8 cellular contexts compared by ENCODE assay signal in genomic region chr19:17933414-17934129, GRCh38. TPM values are rescaled to one million over a fixed set of nuclear protein-coding genes. Genes with fewer than 3 reads are reported as not detected.
A peak's percentile ranks its signal among the peaks of the same experiment; 100 is the strongest.
DNase-seq lines count a peak whose midpoint lies in the region; ATAC-seq and TF ChIP-seq lines count a peak whose summit lies in the region.

No MANE protein-coding gene starts in this region.

- H3K36me3 Mint-ChIP-seq in activated T-cell treated with anti-CD3 and anti-CD28 coated beads, Interleukin-2, amount 50 U/mL, for 4 hours (ENCODE audit: insufficient read depth), result peaks cover 3% of the 10 kb centered on the region
- peaks cover 2% of the 10 kb centered on the region for H3K36me3 Mint-ChIP-seq in activated T-helper 1 cell treated with anti-CD3 and anti-CD28 coated beads, Interleukin-12 subunit alpha, Interleukin-12 subunit beta, Interleukin-2, Interleukin-4 antibody, amounts not matched to agents 30 ng/mL and 10 ng/mL and 1 ng/mL, durations not matched to agents 14 hours and 24 hours and 36 hours (ENCODE audit: low read depth)
- H3K36me3 Mint-ChIP-seq in immature natural killer cell, result no peaks in the 10 kb centered on the region

- no peaks in the 10 kb centered on the region for H3K27me3 Mint-ChIP-seq in activated T-cell treated with anti-CD3 and anti-CD28 coated beads, Interleukin-2, amount 50 U/mL, for 4 hours (ENCODE audit: low read depth)
- H3K27me3 Mint-ChIP-seq in activated T-helper 1 cell treated with anti-CD3 and anti-CD28 coated beads, Interleukin-12 subunit alpha, Interleukin-12 subunit beta, Interleukin-2, Interleukin-4 antibody, amounts not matched to agents 30 ng/mL and 10 ng/mL and 1 ng/mL, durations not matched to agents 14 hours and 24 hours and 36 hours (ENCODE audit: insufficient read depth), result no peaks in the 10 kb centered on the region
- H3K27me3 Mint-ChIP-seq in immature natural killer cell (ENCODE audit: low read depth in 3 of 3), result peaks cover 5 to 8% (median 8%) of the 10 kb centered on the region in 3 donors

- peak overlapping the region; percentile 89 for H3K4me3 Mint-ChIP-seq in activated T-cell treated with anti-CD3 and anti-CD28 coated beads, Interleukin-2, amount 50 U/mL, for 4 hours
- peak overlapping the region; percentile 87 for H3K4me3 Mint-ChIP-seq in activated T-helper 1 cell treated with anti-CD3 and anti-CD28 coated beads, Interleukin-12 subunit alpha, Interleukin-12 subunit beta, Interleukin-2, Interleukin-4 antibody, amounts not matched to agents 30 ng/mL and 10 ng/mL and 1 ng/mL, durations not matched to agents 14 hours and 24 hours and 36 hours
- H3K4me3 Mint-ChIP-seq in immature natural killer cell, result peak overlapping the region; percentile 85 to 95 (median 90)

- H3K4me1 ChIP-seq in testis, result peaks cover 17% of the 10 kb centered on the region

- H3K27ac Mint-ChIP-seq in activated T-helper 1 cell treated with anti-CD3 and anti-CD28 coated beads, Interleukin-12 subunit alpha, Interleukin-12 subunit beta, Interleukin-2, Interleukin-4 antibody, amounts not matched to agents 30 ng/mL and 10 ng/mL and 1 ng/mL, durations not matched to agents 14 hours and 24 hours and 36 hours, result peak overlapping the region; percentile 82
- peak overlapping the region; percentile 92 to 98 (median 96) for H3K27ac Mint-ChIP-seq in immature natural killer cell

- no peaks in the 10 kb centered on the region for H3K9me3 Mint-ChIP-seq in activated T-cell treated with anti-CD3 and anti-CD28 coated beads, Interleukin-2, amount 50 U/mL, for 4 hours
- no peaks in the 10 kb centered on the region for H3K9me3 Mint-ChIP-seq in activated T-helper 1 cell treated with anti-CD3 and anti-CD28 coated beads, Interleukin-12 subunit alpha, Interleukin-12 subunit beta, Interleukin-2, Interleukin-4 antibody, amounts not matched to agents 30 ng/mL and 10 ng/mL and 1 ng/mL, durations not matched to agents 14 hours and 24 hours and 36 hours
- no peaks in the 10 kb centered on the region for H3K9me3 Mint-ChIP-seq in immature natural killer cell

- intact Hi-C loops in activated T-helper 1 cell treated with anti-CD3 and anti-CD28 coated beads, Interleukin-12 subunit alpha, Interleukin-12 subunit beta, Interleukin-2, Interleukin-4 antibody, amounts not matched to agents 30 ng/mL and 10 ng/mL and 1 ng/mL, durations not matched to agents 14 hours and 24 hours and 36 hours (cut with micrococcal nuclease), result loop anchor here (2.0 to 5.0 kb wide), 2 partner anchors 13 to 984 kb away; partner anchors contain the start of genes COPE and DDX49
- intact Hi-C loops in testis (cut with DNase I; ENCODE audit: low total_unique reads), result no loop called here

- peaks cover 13% of the 10 kb centered on the region for H3K4me1 Mint-ChIP-seq in activated T-cell treated with anti-CD3 and anti-CD28 coated beads, Interleukin-2, amount 50 U/mL, for 4 hours (ENCODE audit: low read depth)
- peaks cover 21% of the 10 kb centered on the region for H3K4me1 Mint-ChIP-seq in activated T-helper 1 cell treated with anti-CD3 and anti-CD28 coated beads, Interleukin-12 subunit alpha, Interleukin-12 subunit beta, Interleukin-2, Interleukin-4 antibody, amounts not matched to agents 30 ng/mL and 10 ng/mL and 1 ng/mL, durations not matched to agents 14 hours and 24 hours and 36 hours (ENCODE audit: low read depth)
- H3K4me1 Mint-ChIP-seq in immature natural killer cell, result peaks cover 20 to 21% of the 10 kb centered on the region in 2 donors

- ATAC-seq in activated T-cell treated with anti-CD3 and anti-CD28 coated beads, Interleukin-2, amount 50 U/mL, for 4 hours, result no peak
- ATAC-seq in GM19463 (IDR thresholded peaks at IDR 0.05; ENCODE audit: unreplicated experiment), result no peak
- ATAC-seq in GM21786 (IDR thresholded peaks at IDR 0.05; ENCODE audit: unreplicated experiment), result no peak

- H3K4me3 ChIP-seq in testis, result peak overlapping the region; percentile 72 to 79

- no peak for TF ChIP-seq POLR2A in testis (IDR thresholded peaks at IDR 0.05)

- peak overlapping the region in 1 of 2 donors; percentile 96 for H3K27ac ChIP-seq in testis

- no peaks in the 10 kb centered on the region for H3K36me3 ChIP-seq in testis (ENCODE audit: low read depth, missing control alignments)

- H3K27me3 ChIP-seq in testis, result no peaks in the 10 kb centered on the region

- DNase-seq in activated T-cell treated with anti-CD3 and anti-CD28 coated beads, Interleukin-2, amount 50 U/mL, for 4 hours, result no peak
- DNase-seq in activated T-cell treated with anti-CD3 and anti-CD28 coated beads, Interleukin-2, amount 50 U/mL, for 1 hour, result no peak
- DNase-seq in activated T-helper 1 cell treated with anti-CD3 and anti-CD28 coated beads, Interleukin-12 subunit alpha, Interleukin-12 subunit beta, Interleukin-2, Interleukin-4 antibody, amounts not matched to agents 30 ng/mL and 10 ng/mL and 1 ng/mL, durations not matched to agents 14 hours and 24 hours and 36 hours (ENCODE audit: low spot score), result no peak
- DNase-seq in immature natural killer cell, result no peak
- no peak for DNase-seq in testis
- DNase-seq in NCI-H2227 treated with DMSO at 0.1 percent for 48 hours (lab: John Stamatoyannopoulos, UW), result no peak

- WGBS in testis, 2 donors, result 14 to 19% methylated on average over 19 of the region's 19 CpGs

- no peak for TF ChIP-seq CTCF in testis (IDR thresholded peaks at IDR 0.05)

- H3K9me3 ChIP-seq in testis, result no peaks in the 10 kb centered on the region

RNA-seq across cellular contexts. Expression of gene CCDC124, which starts 0.8 kb away (rescaled TPM):
- total RNA-seq in activated T-cell treated with anti-CD3 and anti-CD28 coated beads, Interleukin-2, amount 50 U/mL, for 4 hours, result 100 to 1,000 TPM; 228 to 261 (median 236) TPM
- total RNA-seq in activated T-helper 1 cell treated with anti-CD3 and anti-CD28 coated beads, Interleukin-12 subunit alpha, Interleukin-12 subunit beta, Interleukin-2, Interleukin-4 antibody, amounts not matched to agents 30 ng/mL and 10 ng/mL and 1 ng/mL, durations not matched to agents 14 hours and 24 hours and 36 hours, result 122 and 128 TPM in 2 replicates
- polyA plus RNA-seq in immature natural killer cell (10 to 100 TPM; 45.5 to 76.9 (median 52.1) TPM), testis (ENCODE audit: insufficient read depth, low read depth, low replicate concordance) (75.0 TPM)
- 10 to 100 TPM; 51.5 to 69.5 TPM for total RNA-seq in testis

RNA-seq across cellular contexts. Expression of gene KCNN1, which starts 33.3 kb away (rescaled TPM):
- total RNA-seq in activated T-cell treated with anti-CD3 and anti-CD28 coated beads, Interleukin-2, amount 50 U/mL, for 4 hours, result under 1 TPM in 2 of 3 donors, not detected in 1; 0.24 to 0.32 TPM
- total RNA-seq in activated T-helper 1 cell treated with anti-CD3 and anti-CD28 coated beads, Interleukin-12 subunit alpha, Interleukin-12 subunit beta, Interleukin-2, Interleukin-4 antibody, amounts not matched to agents 30 ng/mL and 10 ng/mL and 1 ng/mL, durations not matched to agents 14 hours and 24 hours and 36 hours, result not detected in 2 replicates
- not detected for polyA plus RNA-seq in immature natural killer cell
- 10 to 100 TPM; 10.3 to 15.9 TPM for total RNA-seq in testis
- 4.4 TPM for polyA plus RNA-seq in testis (ENCODE audit: insufficient read depth, low read depth, low replicate concordance)

Comparison
In these comparisons a context has a peak if more than half of its experiments do, and no peak if none do; other contexts are left out.
1. RNA of gene KCNN1, which starts 33.3 kb away (total RNA-seq): 10.3 to 15.9 TPM in testis; 0.24 to 0.32 TPM in activated T-cell treated with anti-CD3 and anti-CD28 coated beads, Interleukin-2, amount 50 U/mL, for 4 hours and not detected in activated T-helper 1 cell treated with anti-CD3 and anti-CD28 coated beads, Interleukin-12 subunit alpha, Interleukin-12 subunit beta, Interleukin-2, Interleukin-4 antibody, amounts not matched to agents 30 ng/mL and 10 ng/mL and 1 ng/mL, durations not matched to agents 14 hours and 24 hours and 36 hours; every median in the first group is over 4 times any median in the second.
2. Peak in every context shown above with its lines, with median percentiles within 50 percentile points of each other: H3K4me3 Mint-ChIP-seq.